Comparison of ENCODE assay signal across 8 cellular contexts in the genomic region with DNA sequence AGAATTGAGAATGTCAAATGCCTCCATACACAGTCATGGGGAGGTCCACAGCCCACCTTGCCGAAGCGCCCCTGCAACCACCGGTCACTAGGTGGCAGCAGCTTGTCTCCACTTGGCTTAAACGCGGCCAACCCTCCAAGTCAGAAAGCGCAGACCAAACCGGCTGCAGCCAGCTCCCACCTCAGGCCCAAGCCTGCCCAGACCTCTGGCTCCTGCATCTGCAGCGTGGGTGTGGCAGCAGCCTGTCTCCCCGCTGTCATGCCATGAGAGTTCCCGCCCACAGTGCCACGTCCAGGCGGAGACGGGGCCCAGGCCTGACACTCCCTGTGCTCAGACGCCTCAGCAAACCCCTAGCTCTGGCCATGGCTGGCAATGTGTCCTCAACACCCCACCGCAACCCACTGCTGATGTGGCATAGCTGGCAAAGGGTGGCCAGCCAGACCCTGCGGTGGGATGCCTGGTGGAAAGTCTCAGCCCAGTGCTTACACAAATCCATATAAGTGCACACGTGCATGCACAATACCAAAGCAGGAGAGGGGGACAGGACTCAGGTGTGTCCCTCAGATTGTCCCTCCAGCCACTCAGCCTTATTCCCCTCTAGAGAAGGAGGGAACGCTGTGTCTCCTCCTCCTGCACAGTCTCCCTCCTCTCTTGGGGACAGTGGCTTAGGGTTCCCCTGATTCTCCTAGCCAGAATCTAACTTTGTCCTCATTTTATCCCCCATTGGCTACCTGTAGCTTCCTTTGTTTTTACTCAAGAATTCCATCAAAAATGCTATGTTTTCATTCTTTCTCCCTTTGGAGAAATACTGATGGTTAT. TPM values are rescaled to one million over a fixed set of nuclear protein-coding genes. Genes with fewer than 3 reads are reported as not detected.
DNase-seq lines count a peak whose midpoint lies in the region; ATAC-seq and TF ChIP-seq lines count a peak whose summit lies in the region.

No MANE protein-coding gene starts in this region.

- H3K4me1 Mint-ChIP-seq in T-helper 2 cell treated with Interferon-gamma antibody and Interleukin-4, amounts not matched to agents 5 μg/mL and 100 μg/mL, for 36 hours (ENCODE audit: low read depth): peaks cover 35% of the 10 kb centered on the region

- TF ChIP-seq CTCF in AG09319 (IDR thresholded peaks at IDR 0.05; ENCODE audit: low read depth, low read length): peak; percentile 93

- H3K27ac Mint-ChIP-seq in T-helper 2 cell treated with Interferon-gamma antibody and Interleukin-4, amounts not matched to agents 5 μg/mL and 100 μg/mL, for 36 hours: no peak overlapping the region

- DNase-seq in AG09319 (ENCODE audit: extremely low read depth, low read depth) (peak; percentile 89), GM19240 (ENCODE audit: insufficient read length, low spot score) (peak; percentile 73), NCI-H1694 treated with DMSO at 0.1 percent for 48 hours (lab: John Stamatoyannopoulos, UW) (peak; percentile 82), anterior cingulate cortex (lab: John Stamatoyannopoulos, UW) (peak in 55 of 58 donors; percentile 21 to 85 (median 61)), right cardiac atrium (peak; percentile 88 to 94 (median 93)), renal cortical epithelial cell (ENCODE audit: low read depth) (peak; percentile 78)
- peak; percentile 60 for DNase-seq in T-helper 2 cell treated with Interferon-gamma antibody and Interleukin-4, amounts not matched to agents 5 μg/mL and 100 μg/mL, for 36 hours (ENCODE audit: low spot score)

- peaks cover 37% of the 10 kb centered on the region for H3K27me3 Mint-ChIP-seq in T-helper 2 cell treated with Interferon-gamma antibody and Interleukin-4, amounts not matched to agents 5 μg/mL and 100 μg/mL, for 36 hours (ENCODE audit: low read depth)

- no peaks in the 10 kb centered on the region for H3K36me3 Mint-ChIP-seq in T-helper 2 cell treated with Interferon-gamma antibody and Interleukin-4, amounts not matched to agents 5 μg/mL and 100 μg/mL, for 36 hours (ENCODE audit: low read depth)

- H3K4me3 Mint-ChIP-seq in T-helper 2 cell treated with Interferon-gamma antibody and Interleukin-4, amounts not matched to agents 5 μg/mL and 100 μg/mL, for 36 hours: peak overlapping the region; percentile 97

- ATAC-seq in right cardiac atrium: peak; percentile 42 to 47
- no peak for ATAC-seq in GM21737 (IDR thresholded peaks at IDR 0.05; ENCODE audit: unreplicated experiment)

- no peaks in the 10 kb centered on the region for H3K9me3 Mint-ChIP-seq in T-helper 2 cell treated with Interferon-gamma antibody and Interleukin-4, amounts not matched to agents 5 μg/mL and 100 μg/mL, for 36 hours

- intact Hi-C loops in right cardiac atrium (cut with DNase I): loop anchor here (1.0 to 10.0 kb wide), 8 partner anchors 46 to 588 kb away; partner anchors contain the start of genes CBX1 (in 1 of the 4), HOXB7 (in 1 of the 4), HOXB8 (in 1 of the 4) and SNX11 (in 1 of the 4)

- H3K9me3 ChIP-seq in right cardiac atrium (ENCODE audit: control insufficient read depth, low read length): no peaks in the 10 kb centered on the region

- H3K4me3 ChIP-seq in right cardiac atrium (ENCODE audit: low read length): no peak overlapping the region

- no peaks in the 10 kb centered on the region for H3K27me3 ChIP-seq in right cardiac atrium (ENCODE audit: control insufficient read depth, insufficient read depth)

- no peak overlapping the region for H3K27ac ChIP-seq in right cardiac atrium (ENCODE audit: low read length)

- H3K4me1 ChIP-seq in right cardiac atrium (ENCODE audit: control insufficient read depth, insufficient read depth, low read length): peaks cover 6% of the 10 kb centered on the region

- 20% methylated on average over 18 of the region's 18 CpGs for WGBS in right cardiac atrium

RNA-seq across cellular contexts. Expression of gene COPZ2, which starts 10.9 kb away (rescaled TPM):
- total RNA-seq in right cardiac atrium (10 to 100 TPM; 51.8 to 74.8 (median 68.4) TPM), renal cortical epithelial cell (6.8 and 8.0 TPM in 2 replicates)
- 55.4 TPM for polyA plus RNA-seq in right cardiac atrium

RNA-seq across cellular contexts. Expression of gene NFE2L1, which starts 21.4 kb away (rescaled TPM):
- total RNA-seq in right cardiac atrium (100 to 1,000 TPM; 603 to 811 (median 785) TPM), renal cortical epithelial cell (75.0 and 267 TPM in 2 replicates)
- 661 TPM for polyA plus RNA-seq in right cardiac atrium

RNA-seq across cellular contexts. Expression of gene CDK5RAP3, which starts 55.8 kb away (rescaled TPM):
- total RNA-seq in right cardiac atrium (10 to 100 TPM; 56.8 to 66.8 (median 64.9) TPM), renal cortical epithelial cell (50.7 and 66.2 TPM in 2 replicates)
- 54.3 TPM for polyA plus RNA-seq in right cardiac atrium
